In genomic region chr11:65014146-65014960, GRCh38 we compare ENCODE assay signal across 1 cellular context.
A peak's percentile ranks its signal among the peaks of the same experiment; 100 is the strongest.
TF ChIP-seq lines count a peak whose summit lies in the region.

ARL2 (plus strand) TSS chr11:65014160; CDS start chr11:65014208, 48 bp downstream.

TF ChIP-seq in WTC11, 78 proteins besides CTCF, POLR2A, EP300 and RAD21 (continued from another document):
- TF ChIP-seq ELF4 (CRISPR knock-in tag; IDR thresholded peaks at IDR 0.05; ENCODE audit: low read depth) (0 out of 2 replicates have a peak, but pooled peaks have one; percentile 25), ZBTB21 (CRISPR knock-in tag; IDR thresholded peaks at IDR 0.05; ENCODE audit: borderline replicate concordance) (no peak), E2F5 (CRISPR knock-in tag; IDR thresholded peaks at IDR 0.05) (peak; percentile 80; the same call in 1 of the 2 replicates), JUN (CRISPR knock-in tag; IDR thresholded peaks at IDR 0.05) (no peak), GTF2I (CRISPR knock-in tag; conservative IDR thresholded peaks at IDR 0.05) (no peak), PRDM15 (CRISPR knock-in tag; IDR thresholded peaks at IDR 0.05) (peak; percentile 35; the same call in 1 of the 2 replicates), ZBTB43 (CRISPR knock-in tag; IDR thresholded peaks at IDR 0.05) (no peak; the same call in none of the 2 replicates), SMAD3 (CRISPR knock-in tag; IDR thresholded peaks at IDR 0.05; ENCODE audit: borderline replicate concordance) (peak; percentile 42; the same call in 1 of the 2 replicates), HMGXB4 (CRISPR knock-in tag; IDR thresholded peaks at IDR 0.05) (peak; percentile 94), ZNF423 (CRISPR knock-in tag; IDR thresholded peaks at IDR 0.05) (no peak), SP1 (CRISPR knock-in tag; conservative IDR thresholded peaks at IDR 0.05) (0 out of 2 replicates have a peak, but pooled peaks have one; percentile 4), KAT7 (CRISPR knock-in tag; IDR thresholded peaks at IDR 0.05; ENCODE audit: borderline replicate concordance) (peak; percentile 79; the same call in 1 of the 2 replicates), CBFB (CRISPR knock-in tag; IDR thresholded peaks at IDR 0.05; ENCODE audit: low read depth) (0 out of 2 replicates have a peak, but pooled peaks have one; percentile 51), ZNF219 (CRISPR knock-in tag; IDR thresholded peaks at IDR 0.05; ENCODE audit: borderline replicate concordance) (no peak), ESRRA (CRISPR knock-in tag; IDR thresholded peaks at IDR 0.05; ENCODE audit: borderline replicate concordance) (peak; percentile 78; the same call in 1 of the 2 replicates), ZNF263 (CRISPR knock-in tag; IDR thresholded peaks at IDR 0.05; ENCODE audit: low read depth) (peak; percentile 25; the same call in 1 of the 2 replicates)
